Comparison of ENCODE assay signal across 18 cellular contexts in the genomic region with DNA sequence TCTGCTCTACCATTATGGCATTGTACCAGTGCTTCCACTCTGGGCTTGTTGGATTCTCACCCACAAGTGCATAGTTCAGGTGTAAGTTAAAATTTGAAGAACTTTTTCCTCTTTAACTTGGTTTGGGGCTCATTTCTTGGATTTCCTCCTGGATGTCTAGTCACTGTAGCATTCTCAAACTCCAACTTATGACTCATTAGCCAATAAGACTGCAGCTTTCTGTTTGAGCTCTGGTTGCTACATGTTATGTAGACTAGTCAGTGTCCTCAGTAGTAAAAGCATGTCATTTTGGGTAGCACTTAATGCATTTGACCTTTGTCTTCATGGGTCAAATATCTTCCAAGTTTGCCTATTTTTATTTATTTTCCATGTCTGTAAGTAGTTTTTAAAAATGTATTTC.
DNase-seq lines count a peak whose midpoint lies in the region; ATAC-seq and TF ChIP-seq lines count a peak whose summit lies in the region.
"Had no signal": no experiment of that assay in that cellular context is flagged by ENCODE, and none has a peak within 500 bp of the region (broad histone marks: within the 10 kb centered on the region; RNA-seq: fewer than 3 reads in every experiment).

No MANE protein-coding gene starts in this region.

- H3K27ac ChIP-seq in SJSA1 (peak overlapping the region; percentile 88), suprapubic skin (no peak overlapping the region)
- H3K27ac ChIP-seq: esophagus muscularis mucosa, right lobe of liver, upper lobe of right lung had no signal

- H3K4me3 ChIP-seq in SJSA1 (no peak overlapping the region), epithelial cell of proximal tubule (ENCODE audit: low read depth, low read length) (no peak overlapping the region), suprapubic skin (no peak overlapping the region)
- H3K4me3 ChIP-seq: esophagus muscularis mucosa, right lobe of liver, upper lobe of right lung had no signal

- no peaks in the 10 kb centered on the region for H3K27me3 ChIP-seq in SJSA1 (replicated peaks)
- no peaks in the 10 kb centered on the region for H3K27me3 ChIP-seq in suprapubic skin
- H3K27me3 ChIP-seq: BE2C, esophagus muscularis mucosa, right lobe of liver, upper lobe of right lung had no signal

- no peak for TF ChIP-seq EP300 in suprapubic skin (IDR thresholded peaks at IDR 0.05)

- no peak for TF ChIP-seq CTCF in epithelial cell of proximal tubule (conservative IDR thresholded peaks at IDR 0.05; ENCODE audit: low read depth, low read length)
- TF ChIP-seq CTCF in suprapubic skin (IDR thresholded peaks at IDR 0.05) = no peak

- no peaks in the 10 kb centered on the region for H3K36me3 ChIP-seq in SJSA1
- no peaks in the 10 kb centered on the region for H3K36me3 ChIP-seq in suprapubic skin
- H3K36me3 ChIP-seq: BE2C, esophagus muscularis mucosa, right lobe of liver, upper lobe of right lung had no signal

- H3K4me1 ChIP-seq in SJSA1 (replicated peaks) = peaks cover 29% of the 10 kb centered on the region
- no peaks in the 10 kb centered on the region for H3K4me1 ChIP-seq in suprapubic skin
- H3K4me1 ChIP-seq: BE2C, esophagus muscularis mucosa, right lobe of liver, upper lobe of right lung had no signal

- ATAC-seq in HG03095 (IDR thresholded peaks at IDR 0.05; ENCODE audit: unreplicated experiment) = no peak
- ATAC-seq: right lobe of liver; stimulated activated effector memory CD8-positive, alpha-beta T cell treated with anti-CD3 and anti-CD28 coated beads, Interleukin-12 subunit alpha, Interleukin-12 subunit beta, amount 100 ng/mL, for 72 hours; upper lobe of right lung had no signal

- DNase-seq in EH (ENCODE audit: low read depth) (peak; percentile 75), SJSA1 (ENCODE audit: low read depth in 1 of 2, low spot score in 2 of 2) (no peak), epithelial cell of proximal tubule (ENCODE audit: low read depth) (peak; percentile 40), non-pigmented ciliary epithelial cell (ENCODE audit: low read depth) (peak; percentile 60), NCI-H187 treated with DMSO at 0.1 percent for 48 hours (lab: John Stamatoyannopoulos, UW) (no peak), NAMALWA (ENCODE audit: low spot score) (no peak), suprapubic skin (ENCODE audit: low spot score in 2 of 2) (no peak)
- DNase-seq: activated CD4-positive, alpha-beta T cell treated with anti-CD3 and anti-CD28 coated beads for 1 hour; BE2C; DMS53; NCI-H1092; NCI-H2171; right lobe of liver; SHP77; upper lobe of right lung had no signal

- TF ChIP-seq POLR2A in suprapubic skin (IDR thresholded peaks at IDR 0.05) = no peak

- no peaks in the 10 kb centered on the region; the same call in 1 of the 2 replicates for H3K9me3 ChIP-seq in SJSA1 (replicated peaks)
- H3K9me3 ChIP-seq in suprapubic skin = no peaks in the 10 kb centered on the region
- H3K9me3 ChIP-seq: BE2C, right lobe of liver had no signal

Comparison
In these comparisons a context has a peak if more than half of its experiments do, and no peak if none do; other contexts are left out.
1. DNase-seq: peak in EH (single experiment), epithelial cell of proximal tubule (single experiment) and non-pigmented ciliary epithelial cell (single experiment); none in SJSA1 (0 of 2), NCI-H187 treated with DMSO at 0.1 percent for 48 hours (single experiment), NAMALWA (single experiment) and suprapubic skin (0 of 2).